In the genomic region with DNA sequence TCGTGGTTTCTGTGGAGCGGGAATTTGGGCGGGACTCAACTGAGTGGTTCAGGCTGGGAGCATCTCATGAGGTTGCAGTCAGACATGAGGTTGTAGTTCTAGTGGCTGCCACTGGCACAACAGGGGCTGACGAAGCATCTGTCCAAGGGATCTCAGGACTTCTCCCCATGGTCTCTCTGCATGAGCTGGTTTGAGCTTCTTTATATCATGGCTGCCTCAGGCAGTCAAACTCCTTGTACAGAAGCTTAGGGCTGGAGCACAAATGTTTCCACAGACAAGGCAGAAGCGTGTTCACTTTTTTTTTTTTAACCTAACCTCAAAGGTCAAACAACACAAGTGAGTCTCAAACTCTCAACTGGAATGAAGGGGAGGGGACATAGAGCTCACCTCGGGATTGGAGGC, we compare ENCODE assay signal across 1 cellular context.
A peak's percentile ranks its signal among the peaks of the same experiment; 100 is the strongest.
TF ChIP-seq lines count a peak whose summit lies in the region.

No MANE protein-coding gene starts in this region.

TF ChIP-seq in K562, 482 proteins besides CTCF, POLR2A, EP300 and RAD21:
- TF ChIP-seq PTTG1 (tag; IDR thresholded peaks at IDR 0.05; ENCODE audit: low read depth) = no peak
- TF ChIP-seq E2F6 (IDR thresholded peaks at IDR 0.05; ENCODE audit: borderline replicate concordance in 1 of 2, extremely low read depth in 1 of 2, insufficient read depth in 1 of 2, insufficient read length in 1 of 2, low read depth in 1 of 2, low read length in 1 of 2, poor library complexity in 1 of 2, severe bottlenecking in 1 of 2) = peak in 1 of 2 experiments; percentile 48
TF ChIP-seq in K562: peak in this region for 1.
